ENCODE assay signal across 1 cellular context in genomic region chr6:80545323-80545722, GRCh38.
TF ChIP-seq lines count a peak whose summit lies in the region.

No MANE protein-coding gene starts in this region.

TF ChIP-seq in HCT116, 20 proteins besides CTCF, POLR2A, EP300 and RAD21 (continued from another document):
- TF ChIP-seq, protein P1, sequence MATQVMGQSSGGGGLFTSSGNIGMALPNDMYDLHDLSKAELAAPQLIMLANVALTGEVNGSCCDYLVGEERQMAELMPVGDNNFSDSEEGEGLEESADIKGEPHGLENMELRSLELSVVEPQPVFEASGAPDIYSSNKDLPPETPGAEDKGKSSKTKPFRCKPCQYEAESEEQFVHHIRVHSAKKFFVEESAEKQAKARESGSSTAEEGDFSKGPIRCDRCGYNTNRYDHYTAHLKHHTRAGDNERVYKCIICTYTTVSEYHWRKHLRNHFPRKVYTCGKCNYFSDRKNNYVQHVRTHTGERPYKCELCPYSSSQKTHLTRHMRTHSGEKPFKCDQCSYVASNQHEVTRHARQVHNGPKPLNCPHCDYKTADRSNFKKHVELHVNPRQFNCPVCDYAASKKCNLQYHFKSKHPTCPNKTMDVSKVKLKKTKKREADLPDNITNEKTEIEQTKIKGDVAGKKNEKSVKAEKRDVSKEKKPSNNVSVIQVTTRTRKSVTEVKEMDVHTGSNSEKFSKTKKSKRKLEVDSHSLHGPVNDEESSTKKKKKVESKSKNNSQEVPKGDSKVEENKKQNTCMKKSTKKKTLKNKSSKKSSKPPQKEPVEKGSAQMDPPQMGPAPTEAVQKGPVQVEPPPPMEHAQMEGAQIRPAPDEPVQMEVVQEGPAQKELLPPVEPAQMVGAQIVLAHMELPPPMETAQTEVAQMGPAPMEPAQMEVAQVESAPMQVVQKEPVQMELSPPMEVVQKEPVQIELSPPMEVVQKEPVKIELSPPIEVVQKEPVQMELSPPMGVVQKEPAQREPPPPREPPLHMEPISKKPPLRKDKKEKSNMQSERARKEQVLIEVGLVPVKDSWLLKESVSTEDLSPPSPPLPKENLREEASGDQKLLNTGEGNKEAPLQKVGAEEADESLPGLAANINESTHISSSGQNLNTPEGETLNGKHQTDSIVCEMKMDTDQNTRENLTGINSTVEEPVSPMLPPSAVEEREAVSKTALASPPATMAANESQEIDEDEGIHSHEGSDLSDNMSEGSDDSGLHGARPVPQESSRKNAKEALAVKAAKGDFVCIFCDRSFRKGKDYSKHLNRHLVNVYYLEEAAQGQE (IDR thresholded peaks at IDR 0.05; ENCODE audit: low read depth): no peak
- TF ChIP-seq YY1 (IDR thresholded peaks at IDR 0.05; ENCODE audit: extremely low read depth, insufficient replicate concordance, low read depth, low read length) (no peak), EZH2 (IDR thresholded peaks at IDR 0.05) (no peak), ZFX (IDR thresholded peaks at IDR 0.05) (no peak), ZNF274 (IDR thresholded peaks at IDR 0.05; ENCODE audit: low read depth, low read length) (no peak), EZH2phosphoT487 (IDR thresholded peaks at IDR 0.05; ENCODE audit: borderline replicate concordance) (no peak)
